9 cellular contexts compared by ENCODE assay signal in genomic region chr3:137792633-137793271, GRCh38. TPM values are rescaled to one million over a fixed set of nuclear protein-coding genes. Genes with fewer than 3 reads are reported as not detected.
A peak's percentile ranks its signal among the peaks of the same experiment; 100 is the strongest.
DNase-seq lines count a peak whose midpoint lies in the region; ATAC-seq and TF ChIP-seq lines count a peak whose summit lies in the region.
"Had no signal": no experiment of that assay in that cellular context is flagged by ENCODE, and none has a peak within 500 bp of the region (broad histone marks: within the 10 kb centered on the region; RNA-seq: fewer than 3 reads in every experiment).

No MANE protein-coding gene starts in this region.

- POLR2A ChIA-PET in CD4-positive, alpha-beta T cell (lab: Charles Lee) = no interaction called here

- H3K4me1 ChIP-seq in suprapubic skin = no peaks in the 10 kb centered on the region

- H3K27me3 ChIP-seq in CD4-positive, alpha-beta T cell (ENCODE audit: control insufficient read depth, insufficient read depth, low read length) = no peaks in the 10 kb centered on the region
- H3K27me3 ChIP-seq in suprapubic skin = no peaks in the 10 kb centered on the region

- no peak overlapping the region for H3K27ac ChIP-seq in CD4-positive, alpha-beta T cell (ENCODE audit: low read depth, low read length)
- no peak overlapping the region for H3K27ac ChIP-seq in suprapubic skin

- TF ChIP-seq CTCF in astrocyte of the cerebellum (IDR thresholded peaks at IDR 0.05; ENCODE audit: low read depth, low read length, missing control alignments) = peak; percentile 58
- no peak for TF ChIP-seq CTCF in CD4-positive, alpha-beta T cell (IDR thresholded peaks at IDR 0.05)
- peak in 1 of 2 donors; percentile 43 for TF ChIP-seq CTCF in suprapubic skin (IDR thresholded peaks at IDR 0.05)

- no peaks in the 10 kb centered on the region for H3K9me3 Mint-ChIP-seq in CD4-positive, alpha-beta T cell
- H3K9me3 Mint-ChIP-seq: activated B cell treated with CpG ODN at 0.5 μM for 24 hours, naive B cell had no signal

- 0% methylated on average over 3 of the region's 3 CpGs for WGBS in suprapubic skin

- H3K4me3 Mint-ChIP-seq in CD4-positive, alpha-beta T cell = no peak overlapping the region
- H3K4me3 Mint-ChIP-seq: activated B cell treated with CpG ODN at 0.5 μM for 24 hours, naive B cell had no signal

- no peaks in the 10 kb centered on the region for H3K36me3 ChIP-seq in suprapubic skin

- no peak for ATAC-seq in CD4-positive, alpha-beta T cell (ENCODE audit: poor library complexity)
- no peak for ATAC-seq in GM18909 (IDR thresholded peaks at IDR 0.05; ENCODE audit: poor library complexity, unreplicated experiment)

- intact Hi-C loops in CD4-positive, alpha-beta T cell (cut with DNase I, micrococcal nuclease) = no loop called here

- TF ChIP-seq EP300 in suprapubic skin (IDR thresholded peaks at IDR 0.05) = no peak

- CTCF ChIA-PET in CD4-positive, alpha-beta T cell (lab: Charles Lee) = no interaction called here

- H3K4me3 ChIP-seq in astrocyte of the cerebellum (ENCODE audit: low read depth, low read length) = no peak overlapping the region
- no peak overlapping the region for H3K4me3 ChIP-seq in suprapubic skin

- no peaks in the 10 kb centered on the region for H3K9me3 ChIP-seq in CD4-positive, alpha-beta T cell (ENCODE audit: control insufficient read depth, low read length)
- no peaks in the 10 kb centered on the region for H3K9me3 ChIP-seq in suprapubic skin

- no peak for TF ChIP-seq POLR2A in suprapubic skin (IDR thresholded peaks at IDR 0.05)

- no peaks in the 10 kb centered on the region for H3K4me1 Mint-ChIP-seq in CD4-positive, alpha-beta T cell (ENCODE audit: low read depth)
- H3K4me1 Mint-ChIP-seq: activated B cell treated with CpG ODN at 0.5 μM for 24 hours, naive B cell had no signal

- H3K27ac Mint-ChIP-seq in CD4-positive, alpha-beta T cell = no peak overlapping the region
- H3K27ac Mint-ChIP-seq: activated B cell treated with CpG ODN at 0.5 μM for 24 hours, naive B cell had no signal

- peaks cover 25% of the 10 kb centered on the region for H3K27me3 Mint-ChIP-seq in CD4-positive, alpha-beta T cell

- in situ Hi-C loops in astrocyte of the cerebellum (cut with HindIII; ENCODE audit: low sequenced_read_pairs) = no loop called here

- H3K36me3 Mint-ChIP-seq in CD4-positive, alpha-beta T cell (ENCODE audit: low read depth) = no peaks in the 10 kb centered on the region
- H3K36me3 Mint-ChIP-seq: naive B cell had no signal

- DNase-seq in GM04504 (ENCODE audit: low read depth) (peak; percentile 10), Kasumi-1 (lab: John Stamatoyannopoulos, UW) (peak; percentile 35 to 47), astrocyte of the cerebellum (ENCODE audit: low read depth) (no peak), mucosa of gallbladder (ENCODE audit: low spot score) (peak; percentile 28), suprapubic skin (ENCODE audit: low spot score in 2 of 2) (no peak)
- DNase-seq in CD4-positive, alpha-beta T cell = no peak
- DNase-seq: activated B cell treated with CpG ODN at 0.5 μM for 24 hours, naive B cell had no signal

RNA-seq across cellular contexts. Expression of gene SOX14, which starts 28.6 kb away (rescaled TPM):
- total RNA-seq in mucosa of gallbladder (not detected), suprapubic skin (not detected)
- not detected for total RNA-seq in CD4-positive, alpha-beta T cell
- total RNA-seq: activated B cell treated with CpG ODN at 0.5 μM for 24 hours had no signal

Comparison
In these comparisons a context has a peak if more than half of its experiments do, and no peak if none do; other contexts are left out.
1. DNase-seq: peak in GM04504 (single experiment), Kasumi-1 (2 of 2) and mucosa of gallbladder (single experiment); none in astrocyte of the cerebellum (single experiment), CD4-positive, alpha-beta T cell (0 of 10) and suprapubic skin (0 of 2).